In genomic region chr3:78517932-78518331, GRCh38 we compare ENCODE assay signal across 24 cellular contexts.
"Had no signal": no experiment of that assay in that cellular context is flagged by ENCODE, and none has a peak within 500 bp of the region (broad histone marks: within the 10 kb centered on the region; RNA-seq: fewer than 3 reads in every experiment).

No MANE protein-coding gene starts in this region.

- H3K4me3 ChIP-seq: dorsolateral prefrontal cortex, esophagus muscularis mucosa, pancreas, suprapubic skin, thyroid gland, upper lobe of left lung, uterus had no signal

- H3K36me3 ChIP-seq: esophagus muscularis mucosa, pancreas, suprapubic skin, thyroid gland, upper lobe of left lung, uterus had no signal

- H3K9me3 Mint-ChIP-seq: neural crest cell had no signal

- H3K27ac Mint-ChIP-seq: immature natural killer cell; naive thymus-derived CD4-positive, alpha-beta T cell; stimulated activated effector memory CD8-positive, alpha-beta T cell treated with anti-CD3 and anti-CD28 coated beads, Interleukin-12 subunit alpha, Interleukin-12 subunit beta, amount 100 ng/mL, for 72 hours had no signal

- H3K4me3 Mint-ChIP-seq: central memory CD8-positive, alpha-beta T cell; immature natural killer cell; naive thymus-derived CD4-positive, alpha-beta T cell; neural crest cell; stimulated activated effector memory CD8-positive, alpha-beta T cell treated with anti-CD3 and anti-CD28 coated beads, Interleukin-12 subunit alpha, Interleukin-12 subunit beta, amount 100 ng/mL, for 72 hours had no signal

- H3K4me1 ChIP-seq: esophagus muscularis mucosa, pancreas, suprapubic skin, thyroid gland, upper lobe of left lung, uterus had no signal

- H3K36me3 Mint-ChIP-seq: immature natural killer cell; naive thymus-derived CD4-positive, alpha-beta T cell; stimulated activated effector memory CD8-positive, alpha-beta T cell treated with anti-CD3 and anti-CD28 coated beads, Interleukin-12 subunit alpha, Interleukin-12 subunit beta, amount 100 ng/mL, for 72 hours had no signal

- H3K4me1 Mint-ChIP-seq: central memory CD8-positive, alpha-beta T cell; immature natural killer cell; naive thymus-derived CD4-positive, alpha-beta T cell; stimulated activated effector memory CD8-positive, alpha-beta T cell treated with anti-CD3 and anti-CD28 coated beads, Interleukin-12 subunit alpha, Interleukin-12 subunit beta, amount 100 ng/mL, for 72 hours had no signal

- H3K9me3 ChIP-seq: esophagus muscularis mucosa, pancreas, suprapubic skin, thyroid gland, upper lobe of left lung, uterus had no signal

- H3K27me3 Mint-ChIP-seq: central memory CD8-positive, alpha-beta T cell; naive thymus-derived CD4-positive, alpha-beta T cell; progenitor cell of endocrine pancreas had no signal

- H3K27ac ChIP-seq: dorsolateral prefrontal cortex, epithelial cell of prostate, esophagus muscularis mucosa, pancreas, suprapubic skin, thyroid gland, upper lobe of left lung, uterus had no signal

- DNase-seq: cortex of kidney; dorsolateral prefrontal cortex; effector CD8-positive, alpha-beta T cell; foreskin fibroblast; immature natural killer cell; left cardiac atrium; mesendoderm; naive thymus-derived CD4-positive, alpha-beta T cell; occipital lobe; pancreas; small intestine; stimulated activated CD4-positive, alpha-beta T cell treated with anti-CD3 and anti-CD28 coated beads, Interleukin-2, amount 100 ng/mL, for 48 hours; stimulated activated CD8-positive, alpha-beta memory T cell treated with anti-CD3 and anti-CD28 coated beads, Interleukin-4, amount 100 ng/mL, for 48 hours; stimulated activated naive CD8-positive, alpha-beta T cell treated with anti-CD3 and anti-CD28 coated beads, Interleukin-15, Interleukin-2, amounts not matched to agents 100 U/mL and 50 U/mL, for 24 hours; thyroid gland; upper lobe of left lung; uterus had no signal

- H3K27me3 ChIP-seq: dorsolateral prefrontal cortex, esophagus muscularis mucosa, pancreas, suprapubic skin, thyroid gland, upper lobe of left lung, uterus had no signal
